10 cellular contexts compared by ENCODE assay signal in genomic region chr19:38653028-38653571, GRCh38. TPM values are rescaled to one million over a fixed set of nuclear protein-coding genes. Genes with fewer than 3 reads are reported as not detected.
DNase-seq lines count a peak whose midpoint lies in the region; ATAC-seq, FAIRE-seq and TF ChIP-seq lines count a peak whose summit lies in the region.
"Had no signal": no experiment of that assay in that cellular context is flagged by ENCODE, and none has a peak within 500 bp of the region (broad histone marks: within the 10 kb centered on the region; RNA-seq: fewer than 3 reads in every experiment).

No MANE protein-coding gene starts in this region.

- no peak overlapping the region for H3K9ac ChIP-seq in endothelial cell of umbilical vein (replicated peaks; ENCODE audit: extremely low read depth, insufficient read depth, low read length)

- no peak for TF ChIP-seq CTCF in endothelial cell of umbilical vein (IDR thresholded peaks at IDR 0.05; ENCODE audit: extremely low read depth in 1 of 2, insufficient read depth in 1 of 2, low read depth in 1 of 2, low read length in 2 of 2)
- no peak for TF ChIP-seq CTCF in nephron (IDR thresholded peaks at IDR 0.05; ENCODE audit: unreplicated experiment in 3 of 3)

- TF ChIP-seq POLR2A in endothelial cell of umbilical vein (IDR thresholded peaks at IDR 0.05; ENCODE audit: low read depth, low read length): no peak

- dilution Hi-C loops in endothelial cell of umbilical vein (cut with MboI; ENCODE audit: extremely low pct_ligation_motif_present, low sequenced_read_pairs): no loop called here

- peaks cover 6 to 27% of the 10 kb centered on the region in 2 donors for H3K36me3 Mint-ChIP-seq in CD4-positive, alpha-beta memory T cell
- H3K36me3 Mint-ChIP-seq in nephron (ENCODE audit: low read depth): peaks cover 13% of the 10 kb centered on the region

- no peaks in the 10 kb centered on the region for H3K9me3 Mint-ChIP-seq in CD4-positive, alpha-beta memory T cell
- H3K9me3 Mint-ChIP-seq in nephron: no peaks in the 10 kb centered on the region

- H3K9me1 ChIP-seq in endothelial cell of umbilical vein (replicated peaks; ENCODE audit: control insufficient read depth, extremely low read depth, insufficient read depth, low read length): no peaks in the 10 kb centered on the region

- peak overlapping the region in 4 of 7 donors; percentile 31 to 63 (median 44) for H3K27ac Mint-ChIP-seq in CD4-positive, alpha-beta memory T cell
- peak overlapping the region; percentile 90 to 98 (median 95) for H3K27ac Mint-ChIP-seq in nephron

- no peaks in the 10 kb centered on the region for H3K27me3 Mint-ChIP-seq in CD4-positive, alpha-beta memory T cell
- no peaks in the 10 kb centered on the region for H3K27me3 Mint-ChIP-seq in nephron (ENCODE audit: low read depth)

- FAIRE-seq in endothelial cell of umbilical vein (lab: Jason Lieb, UNC): no peak
- FAIRE-seq: colon had no signal

- H3K4me1 Mint-ChIP-seq in CD4-positive, alpha-beta memory T cell: peaks cover 65 to 99% (median 82%) of the 10 kb centered on the region in 4 donors
- peaks cover 89% of the 10 kb centered on the region for H3K4me1 Mint-ChIP-seq in nephron

- no peaks in the 10 kb centered on the region for H4K20me1 ChIP-seq in endothelial cell of umbilical vein (replicated peaks; ENCODE audit: control insufficient read depth, extremely low read depth, insufficient read depth, low read length)

- no peak overlapping the region for H2AFZ ChIP-seq in endothelial cell of umbilical vein (ENCODE audit: low read depth, low read length)

- peaks cover 95% of the 10 kb centered on the region for H3K4me1 ChIP-seq in CD4-positive, alpha-beta memory T cell (ENCODE audit: insufficient read depth, low read length)
- H3K4me1 ChIP-seq in endothelial cell of umbilical vein (ENCODE audit: control insufficient read depth, extremely low read depth, insufficient read depth, low read length): peaks cover 73% of the 10 kb centered on the region

- CTCF ChIA-PET in CD4-positive, alpha-beta memory T cell (lab: Charles Lee; ENCODE audit: partially characterized antibody): interaction anchor here (1.3 kb wide), 1 partner anchor 19 kb away, joined by 6 read pairs; no protein-coding TSS in a partner anchor
- CTCF ChIA-PET in endothelial cell of umbilical vein (lab: Charles Lee): interaction anchor here (0.8 to 1.2 kb wide), 2 partner anchors 16 to 19 kb away, joined by 3 to 9 read pairs; no protein-coding TSS in a partner anchor

- H3K4me3 ChIP-seq in CD4-positive, alpha-beta memory T cell (ENCODE audit: low read length in 2 of 2): no peak overlapping the region
- H3K4me3 ChIP-seq in endothelial cell of umbilical vein (replicated peaks in 1 of 3; ENCODE audit: insufficient read depth in 1 of 3, low read depth in 1 of 3, low read length in 3 of 3): no peak overlapping the region

- H3K9me3 ChIP-seq in CD4-positive, alpha-beta memory T cell (ENCODE audit: control insufficient read depth in 1 of 2, low read length in 2 of 2): no peaks in the 10 kb centered on the region
- H3K9me3 ChIP-seq in endothelial cell of umbilical vein (replicated peaks; ENCODE audit: control insufficient read depth, insufficient read depth, low read length): no peaks in the 10 kb centered on the region

- H3K27me3 ChIP-seq in CD4-positive, alpha-beta memory T cell (ENCODE audit: insufficient read depth, low read length): no peaks in the 10 kb centered on the region
- H3K27me3 ChIP-seq in endothelial cell of umbilical vein (ENCODE audit: control insufficient read depth in 2 of 2, insufficient read depth in 2 of 2, low read length in 2 of 2): no peaks in the 10 kb centered on the region

- ATAC-seq in HG03571 (IDR thresholded peaks at IDR 0.05; ENCODE audit: unreplicated experiment): no peak
- ATAC-seq in HG03432 (IDR thresholded peaks at IDR 0.05; ENCODE audit: unreplicated experiment): no peak
- no peak for ATAC-seq in HG02938 (IDR thresholded peaks at IDR 0.05; ENCODE audit: unreplicated experiment)

- BruUV-seq in endothelial cell of umbilical vein (replicated peaks; lab: Mats Ljungman, UMichigan): no TSS peak

- H3K36me3 ChIP-seq in CD4-positive, alpha-beta memory T cell (ENCODE audit: insufficient read depth, low read length): no peaks in the 10 kb centered on the region
- H3K36me3 ChIP-seq in endothelial cell of umbilical vein (ENCODE audit: control insufficient read depth in 2 of 2, extremely low read depth in 1 of 2, insufficient read depth in 2 of 2, low read length in 2 of 2): no peaks in the 10 kb centered on the region

- peaks cover 100% of the 10 kb centered on the region for H3K79me2 ChIP-seq in endothelial cell of umbilical vein (ENCODE audit: control insufficient read depth, insufficient read depth, low read length)

- intact Hi-C loops in CD4-positive, alpha-beta memory T cell (cut with micrococcal nuclease): no loop called here
- intact Hi-C loops in endothelial cell of umbilical vein (cut with micrococcal nuclease): no loop called here

- POLR2A ChIA-PET in CD4-positive, alpha-beta memory T cell (lab: Charles Lee; ENCODE audit: partially characterized antibody): interaction anchor here (0.7 to 1.7 kb wide), 2 partner anchors 13 to 113 kb away, joined by 3 to 5 read pairs; no protein-coding TSS in a partner anchor
- POLR2A ChIA-PET in endothelial cell of umbilical vein (lab: Charles Lee): no interaction called here

- H3K4me3 Mint-ChIP-seq in CD4-positive, alpha-beta memory T cell: peak overlapping the region in 1 of 8 donors; percentile 1
- peak overlapping the region; percentile 33 to 97 (median 75) for H3K4me3 Mint-ChIP-seq in nephron

- peak overlapping the region; percentile 27 for H3K4me2 ChIP-seq in endothelial cell of umbilical vein (ENCODE audit: insufficient read depth, low read length)

- no peak overlapping the region for H3K27ac ChIP-seq in CD4-positive, alpha-beta memory T cell (ENCODE audit: low read depth, low read length)
- H3K27ac ChIP-seq in endothelial cell of umbilical vein (ENCODE audit: insufficient read depth, low read depth, low read length): peak overlapping the region; percentile 14

- DNase-seq in CD4-positive, alpha-beta memory T cell: no peak
- peak; percentile 78 for DNase-seq in NCI-H69 (lab: John Stamatoyannopoulos, UW)
- DNase-seq in endothelial cell of umbilical vein (ENCODE audit: low read depth, low spot score): peak; percentile 58
- no peak for DNase-seq in Kasumi-1 (lab: John Stamatoyannopoulos, UW)
- DNase-seq: NCI-H526 had no signal

TF ChIP-seq in endothelial cell of umbilical vein, 7 proteins besides CTCF, POLR2A, EP300 and RAD21:
- no peak for TF ChIP-seq GATA2 (IDR thresholded peaks at IDR 0.05; ENCODE audit: insufficient read depth, insufficient read length, low read depth, low read length)
- no peak for TF ChIP-seq JUN (IDR thresholded peaks at IDR 0.05; ENCODE audit: borderline replicate concordance, insufficient read depth, insufficient read length, low read depth)
- TF ChIP-seq MYC (IDR thresholded peaks at IDR 0.05; ENCODE audit: low read depth, low read length): no peak
- no peak for TF ChIP-seq EZH2 (IDR thresholded peaks at IDR 0.05; ENCODE audit: borderline replicate concordance, low read depth, low read length, severe bottlenecking)
- TF ChIP-seq POLR2AphosphoS5 (IDR thresholded peaks at IDR 0.05; ENCODE audit: insufficient read depth, low read depth, low read length): no peak
- TF ChIP-seq FOS (IDR thresholded peaks at IDR 0.05; ENCODE audit: borderline replicate concordance, insufficient read depth, low read length): no peak
- TF ChIP-seq MAX (IDR thresholded peaks at IDR 0.05; ENCODE audit: insufficient read depth, insufficient read length): no peak

RNA-seq across cellular contexts. Expression of gene ACTN4, which starts 5.7 kb away (rescaled TPM):
- total RNA-seq in CD4-positive, alpha-beta memory T cell: 100 to 1,000 TPM; 151 to 155 TPM
- 10 to 100 TPM in 1 of 2 donors, 1 to 10 TPM in 1; 4.0 to 24.4 TPM for polyA plus RNA-seq in CD4-positive, alpha-beta memory T cell
- 693 and 748 TPM in 2 replicates for total RNA-seq in endothelial cell of umbilical vein
- 313 and 329 TPM in 2 replicates for polyA plus RNA-seq in endothelial cell of umbilical vein
- 293 and 306 TPM in 2 replicates for polyA plus RNA-seq in endothelial cell of umbilical vein (2011; cell fraction: cytosol; rRNA removed)
- 829 and 939 TPM in 2 replicates for polyA plus RNA-seq in endothelial cell of umbilical vein (2011; cell fraction: nucleus; rRNA removed)
- polyA plus RNA-seq in endothelial cell of umbilical vein (2012): 615 and 712 TPM in 2 replicates
- polyA minus RNA-seq in endothelial cell of umbilical vein: 461 and 482 TPM in 2 replicates
- polyA minus RNA-seq in endothelial cell of umbilical vein (2011; cell fraction: cytosol; rRNA and poly(A)+ RNA removed): 78.8 TPM
- polyA minus RNA-seq in endothelial cell of umbilical vein (2011; cell fraction: nucleus; rRNA and poly(A)+ RNA removed): 238 and 273 TPM in 2 replicates

RNA-seq across cellular contexts. Expression of gene EIF3K, which starts 34.1 kb away (rescaled TPM):
- total RNA-seq in CD4-positive, alpha-beta memory T cell: 100 to 1,000 TPM; 320 to 340 TPM
- polyA plus RNA-seq in CD4-positive, alpha-beta memory T cell: 100 to 1,000 TPM; 364 to 424 TPM
- 267 and 277 TPM in 2 replicates for total RNA-seq in endothelial cell of umbilical vein
- 584 and 644 TPM in 2 replicates for polyA plus RNA-seq in endothelial cell of umbilical vein
- 562 and 679 TPM in 2 replicates for polyA plus RNA-seq in endothelial cell of umbilical vein (2011; cell fraction: cytosol; rRNA removed)
- polyA plus RNA-seq in endothelial cell of umbilical vein (2011; cell fraction: nucleus; rRNA removed): 241 and 343 TPM in 2 replicates
- polyA plus RNA-seq in endothelial cell of umbilical vein (2012): 437 and 456 TPM in 2 replicates
- polyA minus RNA-seq in endothelial cell of umbilical vein: 239 and 248 TPM in 2 replicates
- polyA minus RNA-seq in endothelial cell of umbilical vein (2011; cell fraction: cytosol; rRNA and poly(A)+ RNA removed): 160 TPM
- 54.6 and 56.7 TPM in 2 replicates for polyA minus RNA-seq in endothelial cell of umbilical vein (2011; cell fraction: nucleus; rRNA and poly(A)+ RNA removed)

RNA-seq across cellular contexts. Expression of gene MAP4K1, which starts 35.3 kb away (rescaled TPM):
- total RNA-seq in CD4-positive, alpha-beta memory T cell: 100 to 1,000 TPM; 346 to 361 TPM
- 100 to 1,000 TPM; 142 to 177 TPM for polyA plus RNA-seq in CD4-positive, alpha-beta memory T cell
- 1.2 and 1.6 TPM in 2 replicates for total RNA-seq in endothelial cell of umbilical vein
- 0.12 and 0.14 TPM in 2 replicates for polyA plus RNA-seq in endothelial cell of umbilical vein
- 0.08 and 0.23 TPM in 2 replicates for polyA plus RNA-seq in endothelial cell of umbilical vein (2011; cell fraction: cytosol; rRNA removed)
- polyA plus RNA-seq in endothelial cell of umbilical vein (2011; cell fraction: nucleus; rRNA removed): 1.2 and 1.4 TPM in 2 replicates
- 0.09 TPM in 1 of 2 replicates, not detected in the other for polyA plus RNA-seq in endothelial cell of umbilical vein (2012)
- not detected in 2 replicates for polyA minus RNA-seq in endothelial cell of umbilical vein
- not detected for polyA minus RNA-seq in endothelial cell of umbilical vein (2011; cell fraction: cytosol; rRNA and poly(A)+ RNA removed)
- not detected in 2 replicates for polyA minus RNA-seq in endothelial cell of umbilical vein (2011; cell fraction: nucleus; rRNA and poly(A)+ RNA removed)

Comparison
In these comparisons a context has a peak if more than half of its experiments do, and no peak if none do; other contexts are left out.
1. DNase-seq: peak in NCI-H69 (single experiment) and endothelial cell of umbilical vein (single experiment); none in CD4-positive, alpha-beta memory T cell (0 of 5) and Kasumi-1 (0 of 2).
2. RNA of gene MAP4K1, which starts 35.3 kb away (total RNA-seq): 346 to 361 TPM in CD4-positive, alpha-beta memory T cell; 1.2 to 1.6 TPM in endothelial cell of umbilical vein; every median in the first group is over 100 times any median in the second.